In genomic region chr9:83754383-83754977, GRCh38 we compare ENCODE assay signal across 13 cellular contexts. TPM values are rescaled to one million over a fixed set of nuclear protein-coding genes. Genes with fewer than 3 reads are reported as not detected.
DNase-seq lines count a peak whose midpoint lies in the region; ATAC-seq, FAIRE-seq and TF ChIP-seq lines count a peak whose summit lies in the region.
"Had no signal": no experiment of that assay in that cellular context is flagged by ENCODE, and none has a peak within 500 bp of the region (broad histone marks: within the 10 kb centered on the region; RNA-seq: fewer than 3 reads in every experiment).

No MANE protein-coding gene starts in this region.

- H3K36me3 Mint-ChIP-seq in activated naive CD8-positive, alpha-beta T cell treated with anti-CD3 and anti-CD28 coated beads for 36 hours = peaks cover 4% of the 10 kb centered on the region

- no peak for FAIRE-seq in RCC 7860 (lab: Jason Lieb, UNC)

- H3K27ac Mint-ChIP-seq in activated naive CD8-positive, alpha-beta T cell treated with anti-CD3 and anti-CD28 coated beads for 36 hours = no peak overlapping the region
- H3K27ac Mint-ChIP-seq: brain had no signal

- DNase-seq in GM13976 (ENCODE audit: low spot score) (peak; percentile 17), KBM-7 (peak; percentile 32), RCC 7860 (ENCODE audit: low spot score) (no peak), HPDE6-E6E7 (ENCODE audit: extremely low spot score) (no peak)
- no peak for DNase-seq in stimulated activated naive CD4-positive, alpha-beta T cell (lab: John Stamatoyannopoulos, UW)
- no peak for DNase-seq in activated naive CD8-positive, alpha-beta T cell treated with anti-CD3 and anti-CD28 coated beads for 36 hours
- DNase-seq: hippocampal formation; IMR-90; ovary; stimulated activated CD4-positive, alpha-beta T cell treated with anti-CD3 and anti-CD28 coated beads, Interleukin-4, amount 100 ng/mL, for 4 hours had no signal

- no peaks in the 10 kb centered on the region for H3K4me1 Mint-ChIP-seq in activated naive CD8-positive, alpha-beta T cell treated with anti-CD3 and anti-CD28 coated beads for 36 hours
- H3K4me1 Mint-ChIP-seq: brain had no signal

- no peak overlapping the region for H3K4me3 Mint-ChIP-seq in activated naive CD8-positive, alpha-beta T cell treated with anti-CD3 and anti-CD28 coated beads for 36 hours
- H3K4me3 Mint-ChIP-seq: brain had no signal

- in situ Hi-C loops in GM13976 (cut with MboI; ENCODE audit: low sequenced_read_pairs, unreplicated experiment) = no loop called here
- in situ Hi-C loops in KBM-7 (cut with MboI; ENCODE audit: low pct_unique_long_range_greater_than_20kb, low sequenced_read_pairs) = no loop called here

- no peaks in the 10 kb centered on the region for H3K9me3 Mint-ChIP-seq in activated naive CD8-positive, alpha-beta T cell treated with anti-CD3 and anti-CD28 coated beads for 36 hours
- H3K9me3 Mint-ChIP-seq: brain had no signal

- peak; percentile 81 for ATAC-seq in GM19467 (IDR thresholded peaks at IDR 0.05; ENCODE audit: unreplicated experiment)
- peak; percentile 88 for ATAC-seq in HG02885 (IDR thresholded peaks at IDR 0.05; ENCODE audit: poor library complexity, unreplicated experiment)

- no peak for TF ChIP-seq CTCF in GM13976 (IDR thresholded peaks at IDR 0.05; ENCODE audit: borderline replicate concordance, control extremely low read depth, extremely low read depth, insufficient read depth, missing control alignments)

- H3K27me3 Mint-ChIP-seq in activated naive CD8-positive, alpha-beta T cell treated with anti-CD3 and anti-CD28 coated beads for 36 hours = no peaks in the 10 kb centered on the region
- H3K27me3 Mint-ChIP-seq: brain had no signal

RNA-seq across cellular contexts. Expression of gene UBQLN1, which starts 46.7 kb away (rescaled TPM):
- total RNA-seq in activated naive CD8-positive, alpha-beta T cell treated with anti-CD3 and anti-CD28 coated beads for 36 hours = 10 to 100 TPM; 88.9 to 92.9 TPM

Comparison
In these comparisons a context has a peak if more than half of its experiments do, and no peak if none do; other contexts are left out.
1. DNase-seq: peak in GM13976 (single experiment) and KBM-7 (single experiment); none in RCC 7860 (single experiment), HPDE6-E6E7 (single experiment), stimulated activated naive CD4-positive, alpha-beta T cell (0 of 6) and activated naive CD8-positive, alpha-beta T cell treated with anti-CD3 and anti-CD28 coated beads for 36 hours (single experiment).